ENCODE assay signal across 1 cellular context in genomic region chr17:46944931-46945330, GRCh38.
A peak's percentile ranks its signal among the peaks of the same experiment; 100 is the strongest.
TF ChIP-seq lines count a peak whose summit lies in the region.

No MANE protein-coding gene starts in this region.

TF ChIP-seq in H1, 55 proteins besides CTCF, POLR2A, EP300 and RAD21:
- peak; percentile 28; the same call in 1 of the 2 replicates for TF ChIP-seq POLR2AphosphoS5 (IDR thresholded peaks at IDR 0.05; ENCODE audit: low read depth, low read length)
- TF ChIP-seq TCF12 (IDR thresholded peaks at IDR 0.05; ENCODE audit: low read depth, low read length), result no peak
TF ChIP-seq in H1: peak in this region for 1.
